Comparison of ENCODE assay signal across 1 cellular context in genomic region chr2:207760453-207760852, GRCh38.
A peak's percentile ranks its signal among the peaks of the same experiment; 100 is the strongest.
TF ChIP-seq lines count a peak whose summit lies in the region.

No MANE protein-coding gene starts in this region.

TF ChIP-seq in HepG2, 621 proteins besides CTCF, POLR2A, EP300 and RAD21:
- TF ChIP-seq ZNF562 (CRISPR knock-in tag; IDR thresholded peaks at IDR 0.05; ENCODE audit: borderline replicate concordance): no peak
- no peak for TF ChIP-seq TBX2 (CRISPR knock-in tag; IDR thresholded peaks at IDR 0.05; ENCODE audit: borderline replicate concordance)
- no peak for TF ChIP-seq SMARCE1 (IDR thresholded peaks at IDR 0.05; ENCODE audit: borderline replicate concordance)
- no peak for TF ChIP-seq MXD3 (CRISPR knock-in tag; IDR thresholded peaks at IDR 0.05)
- TF ChIP-seq YEATS4 (CRISPR knock-in tag; IDR thresholded peaks at IDR 0.05; ENCODE audit: borderline replicate concordance): no peak
- no peak for TF ChIP-seq CSRNP1 (CRISPR knock-in tag; IDR thresholded peaks at IDR 0.05)
- TF ChIP-seq FOXJ3 (CRISPR knock-in tag; IDR thresholded peaks at IDR 0.05; ENCODE audit: borderline replicate concordance): peak; percentile 16; the same call in 1 of the 2 replicates
- no peak for TF ChIP-seq SSRP1 (CRISPR knock-in tag; IDR thresholded peaks at IDR 0.05)
- no peak for TF ChIP-seq IRF9 (CRISPR knock-in tag; IDR thresholded peaks at IDR 0.05; ENCODE audit: borderline replicate concordance)
- 0 out of 2 replicates have a peak, but pooled peaks have one; percentile 0 for TF ChIP-seq PAF1 (CRISPR knock-in tag; IDR thresholded peaks at IDR 0.05)
